ENCODE assay signal across 9 cellular contexts in the genomic region with DNA sequence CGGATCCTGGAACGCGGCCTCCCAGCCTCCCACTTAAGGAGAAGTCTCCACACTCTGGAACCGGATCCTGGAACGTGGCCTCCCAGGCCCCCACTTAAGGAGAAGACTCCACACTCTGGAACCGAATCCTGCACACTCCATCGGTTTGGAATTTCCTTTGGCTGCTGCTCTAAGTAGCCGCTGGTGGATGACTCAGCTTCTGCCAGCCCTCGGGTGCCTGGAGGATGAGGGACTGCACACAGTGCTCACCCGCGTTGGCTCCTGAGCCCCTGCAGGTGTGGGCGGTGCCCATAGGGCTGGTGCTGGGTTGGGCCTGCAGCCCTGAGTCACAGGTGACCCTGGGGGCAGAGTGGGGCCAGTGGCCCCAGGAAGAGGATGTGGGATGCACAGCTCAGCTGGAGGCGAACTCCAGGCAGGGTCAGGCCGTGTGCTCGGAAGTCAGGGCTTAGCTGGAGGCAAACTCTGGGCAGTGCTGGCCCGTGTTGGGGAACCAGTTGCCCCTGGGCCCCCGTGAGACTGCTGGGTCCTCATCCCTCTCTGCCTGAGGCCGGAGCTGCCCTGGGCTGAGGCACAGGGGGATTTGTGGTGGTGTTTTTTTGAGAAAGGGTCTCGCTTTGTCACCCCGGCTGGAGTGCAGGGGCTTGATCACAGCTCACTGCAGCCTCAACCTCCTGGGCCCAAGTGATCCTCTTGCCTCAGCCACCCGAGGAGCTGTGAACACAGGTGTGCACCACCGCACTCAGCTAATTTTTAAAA. TPM values are rescaled to one million over a fixed set of nuclear protein-coding genes. Genes with fewer than 3 reads are reported as not detected.
DNase-seq lines count a peak whose midpoint lies in the region; ATAC-seq lines count a peak whose summit lies in the region.
"Had no signal": no experiment of that assay in that cellular context is flagged by ENCODE, and none has a peak within 500 bp of the region (broad histone marks: within the 10 kb centered on the region; RNA-seq: fewer than 3 reads in every experiment).

No MANE protein-coding gene starts in this region.

- H3K27me3 Mint-ChIP-seq in activated naive CD4-positive, alpha-beta T cell treated with anti-CD3 and anti-CD28 coated beads for 36 hours (ENCODE audit: low read depth), result no peaks in the 10 kb centered on the region

- peak; percentile 94 for DNase-seq in GM03348 (ENCODE audit: low spot score)
- DNase-seq in SW 1271 (lab: John Stamatoyannopoulos, UW), result peak; percentile 99
- DNase-seq in glomerular endothelial cell (ENCODE audit: extremely low read depth, low read depth, low spot score), result peak; percentile 96
- no peak for DNase-seq in sciatic nerve (ENCODE audit: low spot score)
- no peak for DNase-seq in activated naive CD4-positive, alpha-beta T cell treated with anti-CD3 and anti-CD28 coated beads for 36 hours

- H3K36me3 Mint-ChIP-seq in activated naive CD4-positive, alpha-beta T cell treated with anti-CD3 and anti-CD28 coated beads for 36 hours (ENCODE audit: low read depth), result peaks cover 6% of the 10 kb centered on the region

- intact Hi-C loops in sciatic nerve (cut with DNase I), result no loop called here
- intact Hi-C loops in activated naive CD4-positive, alpha-beta T cell treated with anti-CD3 and anti-CD28 coated beads for 36 hours (cut with micrococcal nuclease), result no loop called here

- H3K4me1 Mint-ChIP-seq in activated naive CD4-positive, alpha-beta T cell treated with anti-CD3 and anti-CD28 coated beads for 36 hours (ENCODE audit: low read depth), result peaks cover 22% of the 10 kb centered on the region

- no peak overlapping the region for H3K27ac Mint-ChIP-seq in activated naive CD4-positive, alpha-beta T cell treated with anti-CD3 and anti-CD28 coated beads for 36 hours

- no peak overlapping the region for H3K4me3 Mint-ChIP-seq in activated naive CD4-positive, alpha-beta T cell treated with anti-CD3 and anti-CD28 coated beads for 36 hours

- CTCF ChIA-PET in activated naive CD4-positive, alpha-beta T cell treated with anti-CD3 and anti-CD28 coated beads for 36 hours (lab: Charles Lee), result no interaction called here

- H3K9me3 Mint-ChIP-seq in activated naive CD4-positive, alpha-beta T cell treated with anti-CD3 and anti-CD28 coated beads for 36 hours, result no peaks in the 10 kb centered on the region

- ATAC-seq in sciatic nerve (peak; percentile 35), GM18873 (IDR thresholded peaks at IDR 0.05; ENCODE audit: low FRiP score, unreplicated experiment) (no peak), GM19035 (IDR thresholded peaks at IDR 0.05; ENCODE audit: unreplicated experiment) (no peak), GM18870 (IDR thresholded peaks at IDR 0.05; ENCODE audit: unreplicated experiment) (no peak)

RNA-seq across cellular contexts. Expression of a gene that starts 13.9 kb away (rescaled TPM):
- total RNA-seq in glomerular endothelial cell, result 96.8 and 186 TPM in 2 replicates
- 6.1 TPM for total RNA-seq in sciatic nerve
- total RNA-seq in activated naive CD4-positive, alpha-beta T cell treated with anti-CD3 and anti-CD28 coated beads for 36 hours, result not detected
- total RNA-seq: activated CD8-positive, alpha-beta memory T cell treated with anti-CD3 and anti-CD28 coated beads for 36 hours had no signal

RNA-seq across cellular contexts. Expression of a gene that starts 24.4 kb away (rescaled TPM):
- 9.2 and 20.1 TPM in 2 replicates for total RNA-seq in glomerular endothelial cell
- 34.1 TPM for total RNA-seq in sciatic nerve
- 10 to 100 TPM; 33.6 to 34.8 TPM for total RNA-seq in activated naive CD4-positive, alpha-beta T cell treated with anti-CD3 and anti-CD28 coated beads for 36 hours

RNA-seq across cellular contexts. Expression of a gene that starts 25.2 kb away (rescaled TPM):
- 41.8 and 55.7 TPM in 2 replicates for total RNA-seq in glomerular endothelial cell
- total RNA-seq in sciatic nerve, result 49.1 TPM
- 10 to 100 TPM; 45.6 to 49.2 TPM for total RNA-seq in activated naive CD4-positive, alpha-beta T cell treated with anti-CD3 and anti-CD28 coated beads for 36 hours

RNA-seq across cellular contexts. Expression of a gene that starts 25.3 kb away (rescaled TPM):
- total RNA-seq in glomerular endothelial cell, result 32.3 and 40.9 TPM in 2 replicates
- 23.8 TPM for total RNA-seq in sciatic nerve
- 10 to 100 TPM; 15.3 to 18.0 TPM for total RNA-seq in activated naive CD4-positive, alpha-beta T cell treated with anti-CD3 and anti-CD28 coated beads for 36 hours

RNA-seq across cellular contexts. Expression of a gene that starts 29.3 kb away (rescaled TPM):
- total RNA-seq in glomerular endothelial cell, result 7.9 and 17.5 TPM in 2 replicates
- 19.7 TPM for total RNA-seq in sciatic nerve
- total RNA-seq in activated naive CD4-positive, alpha-beta T cell treated with anti-CD3 and anti-CD28 coated beads for 36 hours, result 1 to 10 TPM; 6.7 to 7.3 TPM

Comparison
In these comparisons a context has a peak if more than half of its experiments do, and no peak if none do; other contexts are left out.
1. DNase-seq: peak in GM03348 (single experiment), SW 1271 (2 of 2) and glomerular endothelial cell (single experiment); none in sciatic nerve (single experiment) and activated naive CD4-positive, alpha-beta T cell treated with anti-CD3 and anti-CD28 coated beads for 36 hours (single experiment).
2. RNA of a gene that starts 13.9 kb away (total RNA-seq): 96.8 to 186 TPM in glomerular endothelial cell; 6.1 TPM in sciatic nerve (single experiment) and not detected in activated naive CD4-positive, alpha-beta T cell treated with anti-CD3 and anti-CD28 coated beads for 36 hours; every median in the first group is over 10 times any median in the second.